ENCODE assay signal across 27 cellular contexts in the genomic region with DNA sequence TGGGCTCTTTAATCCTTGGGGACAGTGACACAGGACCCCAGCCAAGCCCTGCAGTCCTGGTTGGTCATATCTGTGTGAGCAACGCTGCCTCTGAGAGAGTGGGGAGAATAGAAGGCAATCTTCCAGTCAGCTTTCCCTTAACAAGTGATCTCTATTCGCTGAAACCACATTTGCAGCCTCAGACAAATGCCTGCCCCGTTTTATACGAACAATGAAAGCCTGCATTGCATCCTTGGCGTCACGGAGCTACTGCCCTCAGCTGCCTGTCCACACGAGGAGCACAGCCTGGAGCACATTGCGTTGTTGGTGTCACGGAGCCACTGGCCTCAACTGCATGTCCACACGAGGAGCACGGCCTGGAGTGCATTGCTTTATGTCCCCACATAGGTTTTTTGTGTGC.
"Had no signal": no experiment of that assay in that cellular context is flagged by ENCODE, and none has a peak within 500 bp of the region (broad histone marks: within the 10 kb centered on the region; RNA-seq: fewer than 3 reads in every experiment).

No MANE protein-coding gene starts in this region.

- H3K9ac ChIP-seq: KMS-11 had no signal

- H3K27me3 Mint-ChIP-seq: activated CD4-positive, alpha-beta T cell treated with anti-CD3 and anti-CD28 coated beads, Interleukin-2, amount 10 ng/mL, durations not matched to agents 7 days and 5 days; activated naive CD4-positive, alpha-beta T cell treated with anti-CD3 and anti-CD28 coated beads, Interleukin-2, amount 10 ng/mL, durations not matched to agents 7 days and 5 days; activated naive CD8-positive, alpha-beta T cell treated with anti-CD3 and anti-CD28 coated beads, Interleukin-2, amount 10 ng/mL, durations not matched to agents 7 days and 5 days had no signal

- H3K36me3 ChIP-seq: adrenal gland, MG63 had no signal

- H3K4me3 Mint-ChIP-seq: activated CD4-positive, alpha-beta memory T cell treated with anti-CD3 and anti-CD28 coated beads for 36 hours; activated CD4-positive, alpha-beta T cell treated with anti-CD3 and anti-CD28 coated beads, Interleukin-2, amount 10 ng/mL, durations not matched to agents 7 days and 5 days; activated naive CD4-positive, alpha-beta T cell treated with anti-CD3 and anti-CD28 coated beads, Interleukin-2, amount 10 ng/mL, durations not matched to agents 7 days and 5 days; activated naive CD8-positive, alpha-beta T cell treated with anti-CD3 and anti-CD28 coated beads, Interleukin-2, amount 10 ng/mL, durations not matched to agents 7 days and 5 days; activated T-cell treated with anti-CD3 and anti-CD28 coated beads, Interleukin-2, amount 50 U/mL, for 4 hours; T-cell had no signal

- H3K9me3 Mint-ChIP-seq: activated CD4-positive, alpha-beta memory T cell treated with anti-CD3 and anti-CD28 coated beads for 36 hours; activated CD4-positive, alpha-beta T cell treated with anti-CD3 and anti-CD28 coated beads, Interleukin-2, amount 10 ng/mL, durations not matched to agents 7 days and 5 days; activated naive CD4-positive, alpha-beta T cell treated with anti-CD3 and anti-CD28 coated beads, Interleukin-2, amount 10 ng/mL, durations not matched to agents 7 days and 5 days; activated naive CD8-positive, alpha-beta T cell treated with anti-CD3 and anti-CD28 coated beads, Interleukin-2, amount 10 ng/mL, durations not matched to agents 7 days and 5 days; activated T-cell treated with anti-CD3 and anti-CD28 coated beads, Interleukin-2, amount 50 U/mL, for 4 hours; T-cell had no signal

- H3K4me1 ChIP-seq: adrenal gland, body of pancreas had no signal

- H3K27ac ChIP-seq: adrenal gland, body of pancreas, KMS-11, SK-N-MC, VCaP had no signal

- H3K27ac Mint-ChIP-seq: activated CD4-positive, alpha-beta memory T cell treated with anti-CD3 and anti-CD28 coated beads for 36 hours; activated CD4-positive, alpha-beta T cell treated with anti-CD3 and anti-CD28 coated beads, Interleukin-2, amount 10 ng/mL, durations not matched to agents 7 days and 5 days; activated naive CD4-positive, alpha-beta T cell treated with anti-CD3 and anti-CD28 coated beads, Interleukin-2, amount 10 ng/mL, durations not matched to agents 7 days and 5 days; activated naive CD8-positive, alpha-beta T cell treated with anti-CD3 and anti-CD28 coated beads, Interleukin-2, amount 10 ng/mL, durations not matched to agents 7 days and 5 days; T-cell had no signal

- H3K36me3 Mint-ChIP-seq: activated CD4-positive, alpha-beta memory T cell treated with anti-CD3 and anti-CD28 coated beads for 36 hours; activated naive CD4-positive, alpha-beta T cell treated with anti-CD3 and anti-CD28 coated beads, Interleukin-2, amount 10 ng/mL, durations not matched to agents 7 days and 5 days; activated naive CD8-positive, alpha-beta T cell treated with anti-CD3 and anti-CD28 coated beads, Interleukin-2, amount 10 ng/mL, durations not matched to agents 7 days and 5 days; T-cell had no signal

- H3K27me3 ChIP-seq: adrenal gland, body of pancreas, MG63 had no signal

- H3K4me2 ChIP-seq: KMS-11 had no signal

- H3K4me1 Mint-ChIP-seq: activated CD4-positive, alpha-beta T cell treated with anti-CD3 and anti-CD28 coated beads, Interleukin-2, amount 10 ng/mL, durations not matched to agents 7 days and 5 days; activated naive CD4-positive, alpha-beta T cell treated with anti-CD3 and anti-CD28 coated beads, Interleukin-2, amount 10 ng/mL, durations not matched to agents 7 days and 5 days; activated naive CD8-positive, alpha-beta T cell treated with anti-CD3 and anti-CD28 coated beads, Interleukin-2, amount 10 ng/mL, durations not matched to agents 7 days and 5 days; T-cell had no signal

- H3K4me3 ChIP-seq: adrenal gland, body of pancreas, MG63, SK-N-MC had no signal

- H3K9me3 ChIP-seq: adrenal gland, body of pancreas, MG63 had no signal

- DNase-seq: activated CD4-positive, alpha-beta memory T cell treated with anti-CD3 and anti-CD28 coated beads for 36 hours; activated CD4-positive, alpha-beta T cell treated with anti-CD3 and anti-CD28 coated beads, Interleukin-2, amount 10 ng/mL, durations not matched to agents 7 days and 5 days; activated CD4-positive, CD25-positive, alpha-beta regulatory T cell; activated CD8-positive, alpha-beta memory T cell treated with anti-CD3 and anti-CD28 coated beads for 24 hours; activated gamma-delta T cell; activated naive CD4-positive, alpha-beta T cell treated with anti-CD3 and anti-CD28 coated beads, Interleukin-2, amount 10 ng/mL, durations not matched to agents 7 days and 5 days; activated naive CD8-positive, alpha-beta T cell treated with anti-CD3 and anti-CD28 coated beads, Interleukin-2, amount 10 ng/mL, durations not matched to agents 7 days and 5 days; activated T-cell treated with anti-CD3 and anti-CD28 coated beads, Interleukin-2, amount 50 U/mL, for 4 hours; adrenal gland; body of pancreas; MG63; MV-4-11; NCI-H1092 treated with DMSO at 0.1 percent for 48 hours; NCI-H1436; NCI-H1694 treated with DMSO at 0.1 percent for 48 hours; NCI-H2029 treated with DMSO at 0.1 percent for 48 hours; NCI-H345; NCI-H510A; NCI-H69; NK-92 treated with Interleukin-12 subunit alpha and Interleukin-12 subunit beta, amount 100 ng/mL, for 24 hours; OCI-M1; RPMI8226; T-cell; T-helper 2 cell had no signal
